ENCODE assay signal across 22 cellular contexts in genomic region chr5:28574616-28575015, GRCh38.
"Had no signal": no experiment of that assay in that cellular context is flagged by ENCODE, and none has a peak within 500 bp of the region (broad histone marks: within the 10 kb centered on the region; RNA-seq: fewer than 3 reads in every experiment).

No MANE protein-coding gene starts in this region.

- H3K9ac ChIP-seq: KMS-11 had no signal

- H3K9me3 ChIP-seq: SJSA1 had no signal

- DNase-seq: Kasumi-1, MM.1S, NCI-H1048, NCI-H1105, NCI-H1417, NCI-H1436 treated with DMSO at 0.1 percent for 48 hours, NCI-H1694, NCI-H187 treated with DMSO at 0.1 percent for 48 hours, NCI-H2029 treated with DMSO at 0.1 percent for 48 hours, NCI-H2107, NCI-H2227 treated with DMSO at 0.1 percent for 48 hours, NCI-H524, NCI-H526 treated with DMSO at 0.1 percent for 48 hours, NCI-H748 treated with DMSO at 0.1 percent for 48 hours, Right ventricle myocardium superior, RPMI8226, SIG-M5 had no signal

- H3K36me3 ChIP-seq: SJSA1 had no signal

- H3K4me1 ChIP-seq: SJSA1 had no signal

- H3K4me3 Mint-ChIP-seq: IgD-negative memory B cell had no signal

- H3K4me3 ChIP-seq: K562, SJSA1, SK-N-MC had no signal

- H3K4me1 Mint-ChIP-seq: IgD-negative memory B cell had no signal

- H3K27me3 Mint-ChIP-seq: IgD-negative memory B cell had no signal

- H3K27me3 ChIP-seq: SJSA1 had no signal

- ATAC-seq: K562 had no signal
